ENCODE assay signal across 27 cellular contexts in the genomic region with DNA sequence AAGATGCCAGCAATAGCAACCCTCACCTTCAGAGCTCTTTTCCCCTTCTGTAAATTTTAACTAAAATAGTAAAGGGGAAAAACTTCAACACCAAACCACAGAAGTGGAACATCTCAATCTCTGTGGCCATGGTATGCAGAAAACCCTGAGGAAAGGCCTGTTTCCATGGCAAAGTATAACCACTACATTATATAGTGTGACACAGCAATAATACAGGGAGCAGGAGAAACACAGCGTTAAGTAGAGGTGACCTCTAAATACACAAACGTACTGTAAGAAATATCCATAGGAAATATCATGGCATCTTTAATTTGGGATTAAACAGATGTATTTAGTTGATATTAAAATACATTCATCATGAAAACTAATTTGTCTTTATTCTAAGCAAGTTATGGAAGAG.
"Had no signal": no experiment of that assay in that cellular context is flagged by ENCODE, and none has a peak within 500 bp of the region (broad histone marks: within the 10 kb centered on the region; RNA-seq: fewer than 3 reads in every experiment).

No MANE protein-coding gene starts in this region.

- H3K27ac Mint-ChIP-seq: mesothelial cell of epicardium; naive B cell; natural killer cell; nephron progenitor cell; stimulated activated naive B cell treated with anti-CD40 and anti-IgM and Interleukin-4, amounts not matched to agents 10 μg/mL and 1 μg/mL and 100 μg/mL, for 72 hours; stimulated activated naive CD8-positive, alpha-beta T cell treated with anti-CD3 and anti-CD28 coated beads, Interleukin-15, Interleukin-2, amounts not matched to agents 100 ng/mL and 50 ng/mL, for 24 hours had no signal

- H3K9me3 ChIP-seq: ovary, prostate gland, testis, thyroid gland, transverse colon, upper lobe of left lung, vagina had no signal

- DNase-seq: islet precursor cell; left ventricle myocardium inferior; mesendoderm; naive B cell; natural killer cell; nephron progenitor cell; ovary; posterior cingulate gyrus; retina; right cardiac atrium; stimulated activated CD4-positive, alpha-beta T cell treated with anti-CD3 and anti-CD28 coated beads, Interleukin-12 subunit alpha, Interleukin-12 subunit beta, amount 100 ng/mL, for 4 hours; stimulated activated CD4-positive, alpha-beta T cell treated with anti-CD3 and anti-CD28 coated beads, Interleukin-15, amount 100 ng/mL, for 24 hours; stimulated activated CD4-positive, alpha-beta T cell treated with anti-CD3 and anti-CD28 coated beads, Interleukin-2, amount 100 ng/mL, for 24 hours; stimulated activated CD4-positive, alpha-beta T cell treated with anti-CD3 and anti-CD28 coated beads, Interleukin-4, amount 100 ng/mL, for 1 hour; stimulated activated naive B cell treated with anti-CD40 and anti-IgM and Interleukin-4, amounts not matched to agents 10 μg/mL and 1 μg/mL and 100 μg/mL, for 72 hours; testis; thyroid gland; transverse colon; upper lobe of left lung had no signal

- H3K27ac ChIP-seq: hepatocyte, left ventricle myocardium inferior, ovary, prostate gland, skin epidermis, testis, thyroid gland, transverse colon, upper lobe of left lung, vagina had no signal

- H3K4me1 ChIP-seq: left ventricle myocardium inferior, prostate gland, testis, thyroid gland, transverse colon, upper lobe of left lung, vagina had no signal

- H2AFZ ChIP-seq: hepatocyte had no signal

- H3K79me2 ChIP-seq: hepatocyte had no signal

- H3K36me3 Mint-ChIP-seq: mesothelial cell of epicardium; naive B cell; natural killer cell; stimulated activated naive B cell treated with anti-CD40 and anti-IgM and Interleukin-4, amounts not matched to agents 10 μg/mL and 1 μg/mL and 100 μg/mL, for 72 hours had no signal

- H3K4me1 Mint-ChIP-seq: mesothelial cell of epicardium; naive B cell; natural killer cell; nephron progenitor cell; stimulated activated naive B cell treated with anti-CD40 and anti-IgM and Interleukin-4, amounts not matched to agents 10 μg/mL and 1 μg/mL and 100 μg/mL, for 72 hours had no signal

- H3K27me3 Mint-ChIP-seq: stimulated activated naive B cell treated with anti-CD40 and anti-IgM and Interleukin-4, amounts not matched to agents 10 μg/mL and 1 μg/mL and 100 μg/mL, for 72 hours had no signal

- H3K27me3 ChIP-seq: hepatocyte, ovary, testis, thyroid gland, transverse colon, upper lobe of left lung, vagina had no signal

- H3K4me2 ChIP-seq: hepatocyte had no signal

- H3K36me3 ChIP-seq: left ventricle myocardium inferior, ovary, prostate gland, thyroid gland, transverse colon, upper lobe of left lung, vagina had no signal

- H3K4me3 Mint-ChIP-seq: mesothelial cell of epicardium; naive B cell; natural killer cell; nephron progenitor cell; stimulated activated naive B cell treated with anti-CD40 and anti-IgM and Interleukin-4, amounts not matched to agents 10 μg/mL and 1 μg/mL and 100 μg/mL, for 72 hours; stimulated activated naive CD8-positive, alpha-beta T cell treated with anti-CD3 and anti-CD28 coated beads, Interleukin-15, Interleukin-2, amounts not matched to agents 100 ng/mL and 50 ng/mL, for 24 hours had no signal

- H3K4me3 ChIP-seq: hepatocyte, left ventricle myocardium inferior, lung, ovary, prostate gland, skin epidermis, testis, thyroid gland, transverse colon, upper lobe of left lung, vagina had no signal

- ATAC-seq: natural killer cell; right cardiac atrium; sciatic nerve; stimulated activated naive B cell treated with anti-CD40 and anti-IgM and Interleukin-4, amounts not matched to agents 10 μg/mL and 1 μg/mL and 100 μg/mL, for 72 hours had no signal
